Comparison of ENCODE assay signal across 33 cellular contexts in genomic region chr13:40806241-40806640, GRCh38.
"Had no signal": no experiment of that assay in that cellular context is flagged by ENCODE, and none has a peak within 500 bp of the region (broad histone marks: within the 10 kb centered on the region; RNA-seq: fewer than 3 reads in every experiment).

No MANE protein-coding gene starts in this region.

- FAIRE-seq: bronchial epithelial cell had no signal

- H3K4me1 Mint-ChIP-seq: activated B cell treated with CpG ODN at 0.5 μM for 24 hours; activated naive CD4-positive, alpha-beta T cell treated with anti-CD3 and anti-CD28 coated beads, Interleukin-2, amount 10 ng/mL, durations not matched to agents 7 days and 5 days; central memory CD8-positive, alpha-beta T cell; T-cell had no signal

- H3K9me3 ChIP-seq: adrenal gland, ascending aorta, esophagus muscularis mucosa, gastrocnemius medialis, heart left ventricle had no signal

- H3K4me3 ChIP-seq: adrenal gland, ascending aorta, coronary artery, dorsolateral prefrontal cortex, esophagus muscularis mucosa, gastrocnemius medialis, heart left ventricle had no signal

- ATAC-seq: activated CD4-positive, CD25-positive, alpha-beta regulatory T cell treated with anti-CD3 and anti-CD28 coated beads, Interleukin-2, amount 50 U/mL, for 24 hours; activated CD8-positive, alpha-beta T cell treated with anti-CD3 and anti-CD28 coated beads for 36 hours; activated naive CD4-positive, alpha-beta T cell treated with anti-CD3 and anti-CD28 coated beads, Interleukin-2, amount 50 U/mL, for 72 hours; activated T-cell treated with anti-CD3 and anti-CD28 coated beads, Interleukin-2, amount 50 U/mL, for 4 hours; foreskin keratinocyte; gastrocnemius medialis; heart left ventricle; T-cell had no signal

- DNase-seq: activated B cell treated with CpG ODN at 0.5 μM for 24 hours; activated CD4-positive, alpha-beta T cell treated with anti-CD3 and anti-CD28 coated beads for 48 hours; activated CD4-positive, alpha-beta T cell treated with anti-CD3 and anti-CD28 coated beads, Interleukin-2, amount 50 U/mL, for 1 hour; activated CD4-positive, alpha-beta T cell treated with anti-CD3 and anti-CD28 coated beads, Interleukin-2, amount 50 U/mL, for 48 hours; activated CD8-positive, alpha-beta memory T cell treated with anti-CD3 and anti-CD28 coated beads for 24 hours; activated CD8-positive, alpha-beta T cell treated with anti-CD3 and anti-CD28 coated beads for 36 hours; activated gamma-delta T cell; activated naive CD4-positive, alpha-beta T cell; activated naive CD4-positive, alpha-beta T cell treated with anti-CD3 and anti-CD28 coated beads, Interleukin-2, amount 10 ng/mL, durations not matched to agents 7 days and 5 days; activated T-cell treated with anti-CD3 and anti-CD28 coated beads, Interleukin-2, amount 50 U/mL, for 4 hours; adrenal gland; amygdala; brain microvascular endothelial cell; dorsolateral prefrontal cortex; effector memory CD4-positive, alpha-beta T cell; erythroblast; foreskin keratinocyte; gastrocnemius medialis; glutamatergic neuron; heart left ventricle; SW 1271; T-cell; T-helper 9 cell; WERI-Rb-1 had no signal

- H3K9me3 Mint-ChIP-seq: activated B cell treated with CpG ODN at 0.5 μM for 24 hours; activated CD8-positive, alpha-beta T cell treated with anti-CD3 and anti-CD28 coated beads for 36 hours; activated naive CD4-positive, alpha-beta T cell treated with anti-CD3 and anti-CD28 coated beads, Interleukin-2, amount 10 ng/mL, durations not matched to agents 7 days and 5 days; activated naive CD4-positive, alpha-beta T cell treated with anti-CD3 and anti-CD28 coated beads, Interleukin-2, amount 50 U/mL, for 72 hours; activated T-cell treated with anti-CD3 and anti-CD28 coated beads, Interleukin-2, amount 50 U/mL, for 4 hours; central memory CD8-positive, alpha-beta T cell; dendritic cell treated with granulocyte-macrophage colony-stimulating factor and Interleukin-4, amounts not matched to agents 40 ng/mL and 50 ng/mL, for 4 days; T-cell; T-helper 1 cell treated with Interleukin-12 subunit alpha and Interleukin-12 subunit beta and Interleukin-4 antibody, amounts not matched to agents 30 μg/mL and 1 μg/mL, for 36 hours had no signal

- H3K27ac Mint-ChIP-seq: activated B cell treated with CpG ODN at 0.5 μM for 24 hours; activated CD8-positive, alpha-beta T cell treated with anti-CD3 and anti-CD28 coated beads for 36 hours; activated naive CD4-positive, alpha-beta T cell treated with anti-CD3 and anti-CD28 coated beads, Interleukin-2, amount 10 ng/mL, durations not matched to agents 7 days and 5 days; dendritic cell treated with granulocyte-macrophage colony-stimulating factor and Interleukin-4, amounts not matched to agents 40 ng/mL and 50 ng/mL, for 4 days; T-cell; T-helper 1 cell treated with Interleukin-12 subunit alpha and Interleukin-12 subunit beta and Interleukin-4 antibody, amounts not matched to agents 30 μg/mL and 1 μg/mL, for 36 hours had no signal

- H3K36me3 ChIP-seq: adrenal gland, WERI-Rb-1 had no signal

- H3K27ac ChIP-seq: adrenal gland, ascending aorta, brain microvascular endothelial cell, coronary artery, dorsolateral prefrontal cortex, esophagus muscularis mucosa, foreskin keratinocyte, gastrocnemius medialis, heart left ventricle, WERI-Rb-1 had no signal

- H3K27me3 Mint-ChIP-seq: activated B cell treated with CpG ODN at 0.5 μM for 24 hours; activated CD8-positive, alpha-beta T cell treated with anti-CD3 and anti-CD28 coated beads for 36 hours; activated naive CD4-positive, alpha-beta T cell treated with anti-CD3 and anti-CD28 coated beads, Interleukin-2, amount 10 ng/mL, durations not matched to agents 7 days and 5 days; central memory CD8-positive, alpha-beta T cell; dendritic cell treated with granulocyte-macrophage colony-stimulating factor and Interleukin-4, amounts not matched to agents 40 ng/mL and 50 ng/mL, for 4 days; T-cell had no signal

- H3K27me3 ChIP-seq: adrenal gland, ascending aorta, brain microvascular endothelial cell, dorsolateral prefrontal cortex, esophagus muscularis mucosa, foreskin keratinocyte, gastrocnemius medialis, heart left ventricle had no signal

- H3K4me3 Mint-ChIP-seq: activated B cell treated with CpG ODN at 0.5 μM for 24 hours; activated CD8-positive, alpha-beta T cell treated with anti-CD3 and anti-CD28 coated beads for 36 hours; activated naive CD4-positive, alpha-beta T cell treated with anti-CD3 and anti-CD28 coated beads, Interleukin-2, amount 10 ng/mL, durations not matched to agents 7 days and 5 days; activated T-cell treated with anti-CD3 and anti-CD28 coated beads, Interleukin-2, amount 50 U/mL, for 4 hours; central memory CD8-positive, alpha-beta T cell; dendritic cell treated with granulocyte-macrophage colony-stimulating factor and Interleukin-4, amounts not matched to agents 40 ng/mL and 50 ng/mL, for 4 days; T-cell; T-helper 1 cell treated with Interleukin-12 subunit alpha and Interleukin-12 subunit beta and Interleukin-4 antibody, amounts not matched to agents 30 μg/mL and 1 μg/mL, for 36 hours had no signal

- H3K4me1 ChIP-seq: adrenal gland, ascending aorta, esophagus muscularis mucosa, foreskin keratinocyte, gastrocnemius medialis, heart left ventricle had no signal
